8 cellular contexts compared by ENCODE assay signal in the genomic region with DNA sequence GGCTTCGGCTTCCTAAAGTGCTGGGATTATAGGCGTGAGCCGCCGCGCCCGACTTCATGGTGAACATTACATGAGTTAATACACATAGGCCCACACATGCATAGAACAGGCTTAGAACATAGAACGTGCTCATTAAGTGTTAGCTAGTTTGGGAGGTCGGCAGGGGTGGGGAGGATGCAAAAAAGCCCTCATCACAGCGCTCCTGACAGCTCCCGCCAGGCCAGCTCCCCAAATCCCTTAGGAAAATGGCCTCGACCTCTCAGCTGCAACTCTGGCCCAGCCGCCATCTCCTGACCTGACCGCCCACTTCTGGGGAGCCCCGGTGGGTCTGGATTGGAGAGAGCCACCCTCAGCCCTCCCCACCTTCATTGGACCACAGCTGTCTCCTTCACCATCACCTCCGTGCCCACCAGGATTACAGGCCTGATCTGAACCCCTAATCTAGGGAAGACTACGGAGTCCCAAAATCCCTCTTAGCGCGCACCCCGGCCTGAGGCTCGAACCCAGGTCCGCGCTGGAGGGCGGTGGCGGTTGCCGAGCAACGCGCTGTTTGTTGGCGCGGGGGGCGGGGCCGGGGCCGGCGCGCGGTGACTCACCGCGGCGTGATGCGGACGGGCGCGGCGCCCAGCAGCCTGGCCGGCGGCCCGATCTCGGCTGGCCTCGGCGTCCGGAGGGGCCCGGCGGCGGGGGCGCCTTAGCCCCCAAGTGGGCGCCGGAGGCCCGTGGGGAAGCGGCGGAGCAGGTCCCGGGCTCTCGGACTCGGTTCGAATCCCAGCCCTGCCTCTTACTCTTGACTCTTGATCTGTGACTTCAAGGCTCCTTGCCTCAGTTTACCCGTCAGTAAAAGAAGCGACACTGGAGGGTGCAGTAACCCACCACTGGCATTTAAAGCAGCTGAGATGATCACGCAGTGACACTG. TPM values are rescaled to one million over a fixed set of nuclear protein-coding genes. Genes with fewer than 3 reads are reported as not detected.
DNase-seq lines count a peak whose midpoint lies in the region; ATAC-seq, FAIRE-seq and TF ChIP-seq lines count a peak whose summit lies in the region.

No MANE protein-coding gene starts in this region.

- peak overlapping the region; percentile 94 for H3K27ac ChIP-seq in CD8-positive, alpha-beta memory T cell (ENCODE audit: low read depth, low read length)
- peak overlapping the region; percentile 96 to 100 (median 98) for H3K27ac ChIP-seq in gastrocnemius medialis

- no peaks in the 10 kb centered on the region for H3K9me3 ChIP-seq in CD8-positive, alpha-beta memory T cell (ENCODE audit: low read length)
- H3K9me3 ChIP-seq in iPS-18c (ENCODE audit: control insufficient read depth, insufficient read depth, low read length) (peaks cover 3% of the 10 kb centered on the region), gastrocnemius medialis (no peaks in the 10 kb centered on the region)

- no peak for FAIRE-seq in bronchial epithelial cell (lab: Jason Lieb, UNC)

- H3K4me1 Mint-ChIP-seq in CD8-positive, alpha-beta memory T cell: peaks cover 29 to 53% (median 35%) of the 10 kb centered on the region in 3 donors

- POLR2A ChIA-PET in CD8-positive, alpha-beta memory T cell (lab: Charles Lee): interaction anchor here (0.5 to 4.4 kb wide), 6 partner anchors 10 to 228 kb away, joined by 3 to 39 read pairs (median 6); no protein-coding TSS in a partner anchor

- intact Hi-C loops in gastrocnemius medialis (cut with DNase I; ENCODE audit: low total_unique reads): loop anchor here (2.0 to 10.0 kb wide), 5 partner anchors 15 to 1058 kb away; a partner anchor contains a TSS

- in situ Hi-C loops in gastrocnemius medialis (cut with MboI; ENCODE audit: low sequenced_read_pairs in 4 of 4): loop anchor here in 2 of 4 donors (10.0 to 25.0 kb wide), 3 partner anchors 65 to 563 kb away; no protein-coding TSS in a partner anchor

- peaks cover 0 to 4% (median 0%) of the 10 kb centered on the region in 3 donors for H3K36me3 Mint-ChIP-seq in CD8-positive, alpha-beta memory T cell

- H3K27me3 Mint-ChIP-seq in CD8-positive, alpha-beta memory T cell: peaks cover 0 to 13% of the 10 kb centered on the region in 2 donors

- peak; percentile 58 to 60 for TF ChIP-seq POLR2A in gastrocnemius medialis (IDR thresholded peaks at IDR 0.05)

- ATAC-seq in gastrocnemius medialis: peak; percentile 47 to 66
- no peak for ATAC-seq in GM21717 (IDR thresholded peaks at IDR 0.05; ENCODE audit: unreplicated experiment)
- ATAC-seq in GM19328 (IDR thresholded peaks at IDR 0.05; ENCODE audit: unreplicated experiment): no peak

- no peaks in the 10 kb centered on the region for H3K36me3 ChIP-seq in CD8-positive, alpha-beta memory T cell (ENCODE audit: insufficient read depth, low read length)
- H3K36me3 ChIP-seq in bronchial epithelial cell (ENCODE audit: control insufficient read depth, insufficient read depth, low read length): no peaks in the 10 kb centered on the region
- H3K36me3 ChIP-seq in gastrocnemius medialis: no peaks in the 10 kb centered on the region

- peak overlapping the region; percentile 75 to 91 (median 85) for H3K4me3 Mint-ChIP-seq in CD8-positive, alpha-beta memory T cell

- H3K27me3 ChIP-seq in CD8-positive, alpha-beta memory T cell (ENCODE audit: insufficient read depth, low read length, poor library complexity, severe bottlenecking): no peaks in the 10 kb centered on the region
- H3K27me3 ChIP-seq in bronchial epithelial cell (ENCODE audit: control insufficient read depth, insufficient read depth, low read length) (no peaks in the 10 kb centered on the region), gastrocnemius medialis (no peaks in the 10 kb centered on the region)

- DNase-seq in CD8-positive, alpha-beta memory T cell: peak in 4 of 5 donors; percentile 57 to 82 (median 60)
- peak; percentile 15 for DNase-seq in KG1 (lab: John Stamatoyannopoulos, UW)
- DNase-seq in T1000 (lab: John Stamatoyannopoulos, UW): peak; percentile 80
- no peak for DNase-seq in bronchial epithelial cell (ENCODE audit: low read depth)
- DNase-seq in gastrocnemius medialis: peak in 1 of 2 donors; percentile 74

- peak overlapping the region; percentile 89 to 100 (median 99) for H3K27ac Mint-ChIP-seq in CD8-positive, alpha-beta memory T cell

- TF ChIP-seq CTCF in bronchial epithelial cell (IDR thresholded peaks at IDR 0.05; ENCODE audit: insufficient read depth, low read length, severe bottlenecking) (no peak), gastrocnemius medialis (IDR thresholded peaks at IDR 0.05 in 4 of 5, conservative IDR thresholded peaks at IDR 0.05 in 1 of 5) (no peak)

- H3K9me3 Mint-ChIP-seq in CD8-positive, alpha-beta memory T cell: peaks cover 0 to 5% (median 0%) of the 10 kb centered on the region in 5 donors

- CTCF ChIA-PET in CD8-positive, alpha-beta memory T cell (lab: Charles Lee): interaction anchor here (0.6 to 8.2 kb wide), 6 partner anchors 9 to 76 kb away, joined by 3 to 73 read pairs (median 4); a partner anchor contains a TSS

- peaks cover 36% of the 10 kb centered on the region for H3K4me1 ChIP-seq in CD8-positive, alpha-beta memory T cell (ENCODE audit: insufficient read depth, low read length)
- peaks cover 41 to 44% of the 10 kb centered on the region in 2 donors for H3K4me1 ChIP-seq in gastrocnemius medialis

- H3K4me3 ChIP-seq in CD8-positive, alpha-beta memory T cell (ENCODE audit: low read length): peak overlapping the region; percentile 20
- H3K4me3 ChIP-seq in bronchial epithelial cell (ENCODE audit: low read depth, low read length) (peak overlapping the region; percentile 32), iPS-18c (ENCODE audit: insufficient read depth, low read depth, low read length) (peak overlapping the region; percentile 39), gastrocnemius medialis (peak overlapping the region; percentile 44 to 54 (median 48))

RNA-seq across cellular contexts. Expression of a gene that starts 26.7 kb away (rescaled TPM):
- total RNA-seq in CD8-positive, alpha-beta memory T cell: 1 to 10 TPM in 1 of 2 experiments, under 1 TPM in 1; 0.90 to 1.5 TPM
- not detected for polyA plus RNA-seq in CD8-positive, alpha-beta memory T cell
- total RNA-seq in bronchial epithelial cell (0.53 TPM in 1 of 2 replicates, not detected in the other), gastrocnemius medialis (not detected)

RNA-seq across cellular contexts. Expression of a gene that starts 55.0 kb away (rescaled TPM):
- 1 to 10 TPM; 4.4 to 4.8 TPM for total RNA-seq in CD8-positive, alpha-beta memory T cell
- 1.6 TPM for polyA plus RNA-seq in CD8-positive, alpha-beta memory T cell
- 3.2 and 5.1 TPM in 2 replicates for total RNA-seq in bronchial epithelial cell
- 1 to 10 TPM; 3.9 to 6.3 (median 5.0) TPM for total RNA-seq in gastrocnemius medialis

RNA-seq across cellular contexts. Expression of a gene that starts 55.7 kb away (rescaled TPM):
- 1 to 10 TPM; 6.8 to 8.2 TPM for total RNA-seq in CD8-positive, alpha-beta memory T cell
- 3.5 TPM for polyA plus RNA-seq in CD8-positive, alpha-beta memory T cell
- total RNA-seq in bronchial epithelial cell (0.26 and 0.77 TPM in 2 replicates), gastrocnemius medialis (1 to 10 TPM in 1 of 4 donors, under 1 TPM in 3; 0.19 to 1.0 (median 0.56) TPM)

RNA-seq across cellular contexts. Expression of a gene that starts 55.8 kb away (rescaled TPM):
- total RNA-seq in CD8-positive, alpha-beta memory T cell: 10 to 100 TPM; 30.8 to 31.0 TPM
- 15.3 TPM for polyA plus RNA-seq in CD8-positive, alpha-beta memory T cell
- total RNA-seq in bronchial epithelial cell (6.8 and 11.3 TPM in 2 replicates), gastrocnemius medialis (10 to 100 TPM; 22.3 to 44.9 (median 33.7) TPM)

Comparison
In these comparisons a context has a peak if more than half of its experiments do, and no peak if none do; other contexts are left out.
1. ATAC-seq: peak in gastrocnemius medialis (2 of 2); none in GM21717 (single experiment) and GM19328 (single experiment).
2. Peak in every context shown above with its lines, with median percentiles within 50 percentile points of each other: H3K4me3 ChIP-seq.